ENCODE assay signal across 8 cellular contexts in the genomic region with DNA sequence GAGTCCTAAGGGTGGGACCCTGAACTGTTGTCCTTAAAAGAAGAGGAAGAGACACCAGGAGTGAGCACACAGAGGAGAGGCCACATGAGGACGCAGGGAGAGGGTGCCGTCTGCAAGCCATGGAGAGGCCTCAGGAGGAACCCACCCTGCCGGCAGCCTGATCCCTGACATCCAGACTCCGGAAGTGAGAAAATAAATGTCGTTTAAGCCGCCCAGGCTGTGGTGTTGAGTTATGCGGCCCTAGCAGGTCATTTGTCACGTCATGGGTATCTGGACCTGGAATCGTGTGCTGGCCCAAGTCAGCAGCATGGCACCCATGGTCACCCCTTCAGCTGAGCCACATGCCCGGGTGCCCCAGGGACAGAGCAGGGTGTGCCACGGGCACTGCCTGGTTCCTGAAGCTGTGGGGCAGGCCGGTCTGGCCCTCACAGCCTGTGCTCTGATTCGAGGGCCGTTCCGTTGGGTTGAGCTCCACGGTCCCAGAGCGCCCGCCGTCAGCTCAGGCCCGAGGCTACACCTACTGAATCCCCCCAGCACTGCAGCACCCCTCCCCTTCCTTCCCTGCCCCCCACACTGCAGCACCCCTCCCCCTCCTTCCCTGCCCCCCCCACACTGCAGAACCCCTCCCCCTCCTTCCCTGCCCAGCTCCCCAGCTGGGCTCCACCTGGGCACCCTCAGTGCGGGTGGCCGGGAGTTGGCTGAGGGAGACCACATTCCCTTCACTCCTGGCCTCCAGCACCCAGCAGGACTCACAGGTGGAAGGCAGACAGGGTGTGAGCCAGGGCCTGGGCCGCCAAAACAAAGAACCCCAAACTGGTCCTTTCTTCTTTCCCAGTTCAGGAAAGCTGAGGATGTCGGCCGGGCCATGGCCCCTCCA. TPM values are rescaled to one million over a fixed set of nuclear protein-coding genes. Genes with fewer than 3 reads are reported as not detected.
DNase-seq lines count a peak whose midpoint lies in the region; ATAC-seq and TF ChIP-seq lines count a peak whose summit lies in the region.

No MANE protein-coding gene starts in this region.

- peaks cover 17% of the 10 kb centered on the region for H3K79me2 ChIP-seq in PC-3 (ENCODE audit: low read length)

- intact Hi-C loops in PC-3 (cut with micrococcal nuclease) = no loop called here
- intact Hi-C loops in esophagus squamous epithelium (cut with DNase I) = no loop called here
- intact Hi-C loops in dorsolateral prefrontal cortex (cut with DNase I) = no loop called here

- no peak overlapping the region for H3K4me3 ChIP-seq in PC-3 (ENCODE audit: low read length)
- no peak overlapping the region for H3K4me3 ChIP-seq in esophagus squamous epithelium
- no peak overlapping the region for H3K4me3 ChIP-seq in dorsolateral prefrontal cortex

- ATAC-seq in PC-3 (no peak), GM18909 (IDR thresholded peaks at IDR 0.05; ENCODE audit: poor library complexity, unreplicated experiment) (no peak)

- no peaks in the 10 kb centered on the region for H3F3A ChIP-seq in PC-3 (ENCODE audit: low read length, unreplicated experiment)

- no peaks in the 10 kb centered on the region for H4K20me1 ChIP-seq in PC-3 (ENCODE audit: low read length)

- no peaks in the 10 kb centered on the region for H3K36me3 ChIP-seq in PC-3 (ENCODE audit: low read depth, low read length)
- H3K36me3 ChIP-seq in esophagus squamous epithelium = no peaks in the 10 kb centered on the region

- peak; percentile 61 for DNase-seq in activated CD8-positive, alpha-beta memory T cell treated with anti-CD3 and anti-CD28 coated beads for 24 hours
- DNase-seq in activated CD8-positive, alpha-beta memory T cell treated with anti-CD3 and anti-CD28 coated beads, Interleukin-2, amount 50 U/mL, for 48 hours = no peak
- DNase-seq in PC-3 = no peak
- DNase-seq in esophagus squamous epithelium (lab: John Stamatoyannopoulos, UW) = no peak
- peak in 1 of 49 donors; percentile 48 for DNase-seq in substantia nigra (lab: John Stamatoyannopoulos, UW)
- DNase-seq in stimulated activated CD8-positive, alpha-beta memory T cell treated with anti-CD3 and anti-CD28 coated beads, Interleukin-4, amount 100 ng/mL, for 48 hours = no peak
- DNase-seq in dorsolateral prefrontal cortex = no peak

- H3K9me2 ChIP-seq in PC-3 (replicated peaks; ENCODE audit: low read length) = no peaks in the 10 kb centered on the region

- H3K4me2 ChIP-seq in PC-3 (ENCODE audit: low read length) = no peak overlapping the region

- BruUV-seq in PC-3 (replicated peaks; lab: Mats Ljungman, UMichigan) = no TSS peak

- WGBS in esophagus squamous epithelium, 2 donors = 58% methylated on average over 9 to 11 of the region's 25 CpGs

- POLR2A ChIA-PET in PC-3 (lab: Charles Lee; ENCODE audit: unreplicated experiment) = no interaction called here

- CTCF ChIA-PET in PC-3 (lab: Charles Lee) = no interaction called here

- H3K27me3 ChIP-seq in PC-3 (ENCODE audit: low read length) (no peaks in the 10 kb centered on the region), esophagus squamous epithelium (peaks cover 0 to 5% (median 0%) of the 10 kb centered on the region in 4 donors), dorsolateral prefrontal cortex (no peaks in the 10 kb centered on the region)

- H3K9me3 ChIP-seq in PC-3 (ENCODE audit: low read length) (no peaks in the 10 kb centered on the region), esophagus squamous epithelium (no peaks in the 10 kb centered on the region)

- H3K27ac ChIP-seq in PC-3 (ENCODE audit: low read length) (peak overlapping the region; percentile 91; the same call in 1 of the 2 replicates), esophagus squamous epithelium (peak overlapping the region; percentile 69 to 90 (median 80)), substantia nigra (ENCODE audit: low read depth, low read length, poor library complexity, severe bottlenecking) (peak overlapping the region; percentile 30), dorsolateral prefrontal cortex (peak overlapping the region in 24 of 59 donors; percentile 8 to 89 (median 71))

- H3K4me1 ChIP-seq in PC-3 (ENCODE audit: insufficient read depth, low read length) = peaks cover 43% of the 10 kb centered on the region
- H3K4me1 ChIP-seq in esophagus squamous epithelium = peaks cover 38 to 65% (median 40%) of the 10 kb centered on the region in 3 donors

- TF ChIP-seq POLR2A in esophagus squamous epithelium (IDR thresholded peaks at IDR 0.05) = no peak

- TF ChIP-seq CTCF in PC-3 (conservative IDR thresholded peaks at IDR 0.05; ENCODE audit: low read depth, low read length) (no peak), esophagus squamous epithelium (IDR thresholded peaks at IDR 0.05) (no peak), dorsolateral prefrontal cortex (IDR thresholded peaks at IDR 0.05 in 54 of 56, conservative IDR thresholded peaks at IDR 0.05 in 2 of 56; ENCODE audit: low read depth in 1 of 56, partially characterized antibody in 56 of 56) (no peak)

- no peak overlapping the region for H2AFZ ChIP-seq in PC-3 (ENCODE audit: low read length)

- no peak overlapping the region for H3K9ac ChIP-seq in PC-3 (ENCODE audit: low read length)

RNA-seq across cellular contexts. Expression of a gene that starts 2.7 kb away (rescaled TPM):
- total RNA-seq in PC-3 (2014; rRNA removed) (35.0 and 36.6 TPM in 2 replicates), esophagus squamous epithelium (10 to 100 TPM in 2 of 4 donors, 1 to 10 TPM in 2; 7.9 to 22.1 (median 9.8) TPM), dorsolateral prefrontal cortex (100 to 1,000 TPM in 17 of 120 experiments, 10 to 100 TPM in 103; 38.5 to 134 (median 72.6) TPM)

RNA-seq across cellular contexts. Expression of a gene that starts 13.5 kb away (rescaled TPM):
- 286 and 447 TPM in 2 replicates for total RNA-seq in PC-3 (2014; rRNA removed)
- 10 to 100 TPM; 18.8 to 32.9 (median 21.7) TPM for total RNA-seq in esophagus squamous epithelium
- total RNA-seq in dorsolateral prefrontal cortex = 10 to 100 TPM in 76 of 120 experiments, 1 to 10 TPM in 44; 4.8 to 45.0 (median 12.2) TPM

RNA-seq across cellular contexts. Expression of a gene that starts 58.2 kb away (rescaled TPM):
- total RNA-seq in PC-3 (2014; rRNA removed) (58.6 and 73.5 TPM in 2 replicates), esophagus squamous epithelium (100 to 1,000 TPM in 1 of 4 donors, 10 to 100 TPM in 3; 24.6 to 102 (median 57.1) TPM), dorsolateral prefrontal cortex (100 to 1,000 TPM in 117 of 120 experiments, 10 to 100 TPM in 3; 96.2 to 160 (median 125) TPM)
